Comparison of ENCODE assay signal across 8 cellular contexts in the genomic region with DNA sequence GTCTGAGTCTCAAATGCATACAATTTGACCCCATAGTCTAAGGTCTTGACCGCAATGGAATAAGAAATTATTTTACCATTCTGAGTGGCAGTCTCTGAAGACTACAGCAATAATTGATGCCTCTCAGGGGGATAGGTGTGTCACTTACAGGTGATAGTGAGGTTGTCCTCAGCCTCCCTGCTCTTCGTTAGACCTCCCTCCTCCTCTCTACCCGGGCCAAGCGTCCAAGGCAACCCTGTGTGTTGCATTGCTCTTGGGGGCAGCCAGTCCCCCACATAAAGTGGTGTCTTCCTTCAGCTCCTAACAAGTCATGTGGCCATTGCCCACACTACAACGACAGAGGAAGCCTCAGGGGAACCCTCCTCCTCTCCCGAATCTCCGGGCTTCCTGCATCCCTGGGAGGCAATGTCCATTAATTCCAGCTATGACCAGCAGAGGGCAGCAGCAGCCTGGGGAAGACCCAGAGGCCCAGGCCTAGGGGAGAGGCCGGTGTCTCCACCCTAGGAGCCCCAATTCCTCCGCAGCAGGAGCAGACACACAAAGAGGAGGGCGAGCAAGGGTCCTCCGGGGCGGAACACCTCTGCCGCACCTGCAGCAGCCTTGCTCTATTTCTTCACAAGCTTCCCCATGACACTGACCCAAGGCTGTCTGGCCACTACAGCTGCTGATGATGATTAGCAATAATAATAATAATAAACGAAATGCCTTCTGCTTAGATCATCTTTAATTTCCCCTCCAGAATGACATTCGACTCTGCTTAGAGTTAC.
DNase-seq lines count a peak whose midpoint lies in the region; ATAC-seq, FAIRE-seq and TF ChIP-seq lines count a peak whose summit lies in the region.

No MANE protein-coding gene starts in this region.

- peaks cover 25% of the 10 kb centered on the region for H3K27me3 ChIP-seq in gastroesophageal sphincter
- peaks cover 0 to 6% (median 0%) of the 10 kb centered on the region in 4 donors for H3K27me3 ChIP-seq in pancreas
- no peaks in the 10 kb centered on the region for H3K27me3 ChIP-seq in vagina

- no peaks in the 10 kb centered on the region for H3K36me3 Mint-ChIP-seq in activated T-helper 2 cell treated with anti-CD3 and anti-CD28 coated beads, Interferon-gamma antibody, Interleukin-2, Interleukin-4, amounts not matched to agents 10 μg/mL and 5 μg/mL and 100 μg/mL, durations not matched to agents 14 hours and 24 hours and 36 hours (ENCODE audit: low read depth)

- no peak overlapping the region for H3K27ac Mint-ChIP-seq in activated T-helper 2 cell treated with anti-CD3 and anti-CD28 coated beads, Interferon-gamma antibody, Interleukin-2, Interleukin-4, amounts not matched to agents 10 μg/mL and 5 μg/mL and 100 μg/mL, durations not matched to agents 14 hours and 24 hours and 36 hours

- TF ChIP-seq CTCF in gastroesophageal sphincter (IDR thresholded peaks at IDR 0.05) (peak in 3 of 4 experiments; percentile 70 to 85 (median 71)), pancreas (IDR thresholded peaks at IDR 0.05) (peak; percentile 75 to 81 (median 78)), vagina (IDR thresholded peaks at IDR 0.05) (peak; percentile 47 to 60 (median 54))

- no peak overlapping the region for H3K4me3 ChIP-seq in gastroesophageal sphincter
- no peak overlapping the region for H3K4me3 ChIP-seq in pancreas
- H3K4me3 ChIP-seq in vagina = no peak overlapping the region

- H3K4me1 ChIP-seq in gastroesophageal sphincter (peaks cover 0 to 9% (median 5%) of the 10 kb centered on the region in 3 donors), pancreas (no peaks in the 10 kb centered on the region), vagina (peaks cover 9% of the 10 kb centered on the region)

- FAIRE-seq in RCC 7860 (lab: Jason Lieb, UNC) = no peak
- no peak for FAIRE-seq in pancreas (lab: Jason Lieb, UNC)

- H3K9me3 ChIP-seq in gastroesophageal sphincter (no peaks in the 10 kb centered on the region), pancreas (no peaks in the 10 kb centered on the region), vagina (no peaks in the 10 kb centered on the region)

- TF ChIP-seq POLR2A in gastroesophageal sphincter (IDR thresholded peaks at IDR 0.05) (no peak), vagina (IDR thresholded peaks at IDR 0.05) (no peak)

- intact Hi-C loops in activated T-helper 2 cell treated with anti-CD3 and anti-CD28 coated beads, Interferon-gamma antibody, Interleukin-2, Interleukin-4, amounts not matched to agents 10 μg/mL and 5 μg/mL and 100 μg/mL, durations not matched to agents 14 hours and 24 hours and 36 hours (cut with micrococcal nuclease) = loop anchor here (5.0 kb wide), 1 partner anchor 154 kb away; no protein-coding TSS in a partner anchor
- intact Hi-C loops in pancreas (cut with DNase I) = loop anchor here in 1 of 3 donors (10.0 kb wide), 1 partner anchor 156 kb away; no protein-coding TSS in a partner anchor
- intact Hi-C loops in vagina (cut with DNase I) = no loop called here

- DNase-seq in AG20443 (ENCODE audit: low spot score) = peak; percentile 85
- DNase-seq in RCC 7860 (ENCODE audit: low spot score) = peak; percentile 35
- peak; percentile 41 for DNase-seq in activated T-helper 2 cell treated with anti-CD3 and anti-CD28 coated beads, Interferon-gamma antibody, Interleukin-2, Interleukin-4, amounts not matched to agents 10 μg/mL and 5 μg/mL and 100 μg/mL, durations not matched to agents 14 hours and 24 hours and 36 hours (ENCODE audit: low spot score)
- peak in 5 of 6 donors; percentile 24 to 84 (median 72) for DNase-seq in pancreas
- DNase-seq in vagina (ENCODE audit: extremely low spot score in 2 of 2) = no peak

- H3K36me3 ChIP-seq in gastroesophageal sphincter = no peaks in the 10 kb centered on the region
- H3K36me3 ChIP-seq in pancreas = no peaks in the 10 kb centered on the region
- H3K36me3 ChIP-seq in vagina = no peaks in the 10 kb centered on the region

- WGBS in gastroesophageal sphincter (ENCODE audit: low coverage in 1 of 2), 2 donors = 31 to 38% methylated on average over 7 to 11 of the region's 15 CpGs
- WGBS in pancreas, 2 donors = 37 to 39% methylated on average over 15 of the region's 15 CpGs

- no peaks in the 10 kb centered on the region for H3K4me1 Mint-ChIP-seq in activated T-helper 2 cell treated with anti-CD3 and anti-CD28 coated beads, Interferon-gamma antibody, Interleukin-2, Interleukin-4, amounts not matched to agents 10 μg/mL and 5 μg/mL and 100 μg/mL, durations not matched to agents 14 hours and 24 hours and 36 hours (ENCODE audit: low read depth)

- TF ChIP-seq EP300 in gastroesophageal sphincter (IDR thresholded peaks at IDR 0.05) = no peak

- peaks cover 4% of the 10 kb centered on the region for H3K27me3 Mint-ChIP-seq in activated T-helper 2 cell treated with anti-CD3 and anti-CD28 coated beads, Interferon-gamma antibody, Interleukin-2, Interleukin-4, amounts not matched to agents 10 μg/mL and 5 μg/mL and 100 μg/mL, durations not matched to agents 14 hours and 24 hours and 36 hours (ENCODE audit: low read depth)

- H3K4me3 Mint-ChIP-seq in activated T-helper 2 cell treated with anti-CD3 and anti-CD28 coated beads, Interferon-gamma antibody, Interleukin-2, Interleukin-4, amounts not matched to agents 10 μg/mL and 5 μg/mL and 100 μg/mL, durations not matched to agents 14 hours and 24 hours and 36 hours (ENCODE audit: low read depth) = no peak overlapping the region

- H3K9me3 Mint-ChIP-seq in activated T-helper 2 cell treated with anti-CD3 and anti-CD28 coated beads, Interferon-gamma antibody, Interleukin-2, Interleukin-4, amounts not matched to agents 10 μg/mL and 5 μg/mL and 100 μg/mL, durations not matched to agents 14 hours and 24 hours and 36 hours = no peaks in the 10 kb centered on the region

- no peak overlapping the region for H3K27ac ChIP-seq in gastroesophageal sphincter
- no peak overlapping the region for H3K27ac ChIP-seq in pancreas
- no peak overlapping the region for H3K27ac ChIP-seq in vagina

- ATAC-seq in GM18868 (IDR thresholded peaks at IDR 0.05; ENCODE audit: unreplicated experiment) (peak; percentile 81), HG03460 (IDR thresholded peaks at IDR 0.05; ENCODE audit: unreplicated experiment) (peak; percentile 69), gastroesophageal sphincter (no peak), pancreas (peak; percentile 67 to 91 (median 80))

Comparison
In these comparisons a context has a peak if more than half of its experiments do, and no peak if none do; other contexts are left out.
1. DNase-seq: peak in AG20443 (single experiment), RCC 7860 (single experiment), activated T-helper 2 cell treated with anti-CD3 and anti-CD28 coated beads, Interferon-gamma antibody, Interleukin-2, Interleukin-4, amounts not matched to agents 10 μg/mL and 5 μg/mL and 100 μg/mL, durations not matched to agents 14 hours and 24 hours and 36 hours (single experiment) and pancreas (5 of 6); none in vagina (0 of 2).
2. Peak in every context shown above with its lines, with median percentiles within 50 percentile points of each other: CTCF ChIP-seq.